In genomic region chr3:152377184-152377570, GRCh38 we compare ENCODE assay signal across 9 cellular contexts.
A peak's percentile ranks its signal among the peaks of the same experiment; 100 is the strongest.
DNase-seq lines count a peak whose midpoint lies in the region; ATAC-seq, FAIRE-seq and TF ChIP-seq lines count a peak whose summit lies in the region.
"Had no signal": no experiment of that assay in that cellular context is flagged by ENCODE, and none has a peak within 500 bp of the region (broad histone marks: within the 10 kb centered on the region; RNA-seq: fewer than 3 reads in every experiment).

No MANE protein-coding gene starts in this region.

- TF ChIP-seq RAD21 in A549 (conservative IDR thresholded peaks at IDR 0.05 in 1 of 2, IDR thresholded peaks at IDR 0.05 in 1 of 2): no peak

- no peak overlapping the region for H3K9ac ChIP-seq in H9 (ENCODE audit: extremely low read depth, insufficient read length, low read length)

- TF ChIP-seq CTCF in A549 (IDR thresholded peaks at IDR 0.05) (no peak), esophagus squamous epithelium (IDR thresholded peaks at IDR 0.05) (no peak), H9 (conservative IDR thresholded peaks at IDR 0.05) (no peak)

- no peak overlapping the region for H2BK5ac ChIP-seq in H9 (ENCODE audit: insufficient read length, low read length)

- H3K4me3 ChIP-seq in A549 (peak overlapping the region; percentile 38; the same call in 2 of the 3 replicates), esophagus squamous epithelium (no peak overlapping the region)

- H3K4ac ChIP-seq in H9 (ENCODE audit: low read depth, low read length): no peak overlapping the region

- no peak overlapping the region for H4K5ac ChIP-seq in H9 (ENCODE audit: insufficient read length, low read depth, low read length)

- DNase-seq in A549 (ENCODE audit: low read depth in 1 of 2, low spot score in 1 of 2) (no peak), esophagus squamous epithelium (lab: John Stamatoyannopoulos, UW) (no peak), H9 (no peak)
- DNase-seq in activated CD8-positive, alpha-beta memory T cell treated with anti-CD3 and anti-CD28 coated beads, Interleukin-2, amount 50 U/mL, for 4 hours: no peak
- DNase-seq in effector CD4-positive, alpha-beta T cell: no peak
- no peak for DNase-seq in stimulated activated naive CD4-positive, alpha-beta T cell treated with Interleukin-2 at 50 U/mL for 16 hours (lab: John Stamatoyannopoulos, UW)
- DNase-seq: COR-L47 had no signal

- H3K56ac ChIP-seq in H9 (ENCODE audit: insufficient read length, low read depth, low read length): no peak overlapping the region

- H3K4me1 ChIP-seq in A549 (peaks cover 66% of the 10 kb centered on the region), esophagus squamous epithelium (peaks cover 10 to 73% (median 25%) of the 10 kb centered on the region in 3 donors), H9 (ENCODE audit: insufficient read depth, low read length) (no peaks in the 10 kb centered on the region)

- POLR2A ChIA-PET in A549 (lab: Yijun Ruan, JAX): no interaction called here

- no peak overlapping the region for H2BK15ac ChIP-seq in H9 (ENCODE audit: low read depth, low read length)

- H2AK5ac ChIP-seq in H9 (ENCODE audit: insufficient read length, low read length): no peak overlapping the region

- H3K79me1 ChIP-seq in H9 (ENCODE audit: insufficient read depth, low read depth, low read length, poor library complexity, severe bottlenecking): no peaks in the 10 kb centered on the region

- peaks cover 8 to 12% of the 10 kb centered on the region in 2 experiments for H3K4me1 Mint-ChIP-seq in H9

- H3K27ac ChIP-seq in A549: peak overlapping the region; percentile 84 to 90
- H3K27ac ChIP-seq in esophagus squamous epithelium: peak overlapping the region in 3 of 4 donors; percentile 47 to 74 (median 56)
- no peak overlapping the region for H3K27ac ChIP-seq in H9 (ENCODE audit: insufficient read length, low read depth, low read length)

- H3K36me3 Mint-ChIP-seq in H9 (ENCODE audit: insufficient read depth in 1 of 3, low read depth in 3 of 3): peaks cover 6 to 7% (median 6%) of the 10 kb centered on the region in 3 experiments; a peak in 6 of 7 replicates

- H3T11ph ChIP-seq in H9 (ENCODE audit: low read length): no peak overlapping the region

- H2BK12ac ChIP-seq in H9 (ENCODE audit: insufficient read length, low read depth, low read length): no peak overlapping the region

- no peak overlapping the region for H2BK20ac ChIP-seq in H9 (ENCODE audit: low read depth, low read length, poor library complexity, severe bottlenecking)

- TF ChIP-seq EP300 in A549 (IDR thresholded peaks at IDR 0.05): no peak

- no peaks in the 10 kb centered on the region for H4K20me1 ChIP-seq in H9 (ENCODE audit: control insufficient read depth, insufficient read depth, insufficient read length)

- no peak overlapping the region for H3K18ac ChIP-seq in H9 (ENCODE audit: insufficient read length, low read depth, low read length)

- peaks cover 0 to 15% (median 0%) of the 10 kb centered on the region in 3 donors for H3K36me3 ChIP-seq in esophagus squamous epithelium

- H3K27me3 Mint-ChIP-seq in H9 (ENCODE audit: low read depth): no peaks in the 10 kb centered on the region

- H3K23me2 ChIP-seq in H9 (ENCODE audit: insufficient read length, low read depth, low read length, poor library complexity, severe bottlenecking): no peaks in the 10 kb centered on the region

- H3K27me3 ChIP-seq in esophagus squamous epithelium (no peaks in the 10 kb centered on the region), H9 (ENCODE audit: insufficient read depth, low read length) (no peaks in the 10 kb centered on the region)

- CTCF ChIA-PET in A549 (lab: Yijun Ruan, JAX): interaction anchor here (1.5 kb wide), 1 partner anchor 11 kb away, joined by 3 read pairs; no protein-coding TSS in a partner anchor

- intact Hi-C loops in esophagus squamous epithelium (cut with DNase I): no loop called here

- H3K4me2 ChIP-seq in A549 (peak overlapping the region; percentile 96), H9 (ENCODE audit: insufficient read depth, insufficient read length, low read length) (no peak overlapping the region)

- 83% methylated on average over 4 of the region's 4 CpGs for WGBS in A549 (ENCODE audit: missing lambda C conversion rate)
- WGBS in esophagus squamous epithelium, 2 donors: 78 to 93% methylated on average over 4 of the region's 4 CpGs
- WGBS in H9 (ENCODE audit: extremely low coverage, insufficient read length, low lambda C conversion rate): no CpG with 5 or more reads among the region's 4 CpGs

- peaks cover 3 to 4% of the 10 kb centered on the region in 2 experiments; a peak in 3 of 5 replicates for H3K9me3 Mint-ChIP-seq in H9

- H2BK120ac ChIP-seq in H9 (ENCODE audit: low read depth, low read length, poor library complexity, severe bottlenecking): no peak overlapping the region

- no peak overlapping the region for H3K14ac ChIP-seq in H9 (ENCODE audit: insufficient read depth, low read length)

- no peak overlapping the region for H3K27ac Mint-ChIP-seq in H9

- no peak overlapping the region for H4K8ac ChIP-seq in H9 (replicated peaks; ENCODE audit: insufficient read length, low read depth, low read length)

- H4K91ac ChIP-seq in H9 (ENCODE audit: insufficient read length, low read depth, low read length): no peak overlapping the region

- H2AFZ ChIP-seq in H9 (ENCODE audit: low read length): no peak overlapping the region

- no peaks in the 10 kb centered on the region for H3K9me3 ChIP-seq in A549
- H3K9me3 ChIP-seq in esophagus squamous epithelium: no peaks in the 10 kb centered on the region
- H3K9me3 ChIP-seq in H9 (ENCODE audit: control insufficient read depth, low read depth, low read length): no peaks in the 10 kb centered on the region

- H3K79me2 ChIP-seq in H9 (ENCODE audit: insufficient read depth, low read length): no peaks in the 10 kb centered on the region; the same call in 1 of the 2 replicates

- H3K23ac ChIP-seq in H9 (ENCODE audit: insufficient read length, low read depth, low read length): no peak overlapping the region

- ATAC-seq in A549 (peak in 1 of 2 experiments; percentile 44; a peak in 1 of 6 replicates), GM19351 (IDR thresholded peaks at IDR 0.05; ENCODE audit: unreplicated experiment) (peak; percentile 30), HG03342 (IDR thresholded peaks at IDR 0.05; ENCODE audit: unreplicated experiment) (peak; percentile 33)

- TF ChIP-seq POLR2A in A549 (IDR thresholded peaks at IDR 0.05; ENCODE audit: low read length) (no peak), esophagus squamous epithelium (IDR thresholded peaks at IDR 0.05) (no peak)

- H3K4me3 Mint-ChIP-seq in H9: no peak overlapping the region

- FAIRE-seq in A549 (lab: Jason Lieb, UNC): no peak

TF ChIP-seq in A549, 52 proteins besides CTCF, POLR2A, EP300 and RAD21:
- TF ChIP-seq CHD4 (IDR thresholded peaks at IDR 0.05; ENCODE audit: borderline replicate concordance) (no peak), CBX2 (IDR thresholded peaks at IDR 0.05; ENCODE audit: borderline replicate concordance, low read depth) (no peak)
